In genomic region chr19:41136636-41137035, GRCh38 we compare ENCODE assay signal across 21 cellular contexts. TPM values are rescaled to one million over a fixed set of nuclear protein-coding genes. Genes with fewer than 3 reads are reported as not detected.
DNase-seq lines count a peak whose midpoint lies in the region; ATAC-seq and TF ChIP-seq lines count a peak whose summit lies in the region.
"Had no signal": no experiment of that assay in that cellular context is flagged by ENCODE, and none has a peak within 500 bp of the region (broad histone marks: within the 10 kb centered on the region; RNA-seq: fewer than 3 reads in every experiment).

No MANE protein-coding gene starts in this region.

- no peak overlapping the region for H3K27ac Mint-ChIP-seq in T-helper 2 cell treated with Interferon-gamma antibody and Interleukin-4, amounts not matched to agents 5 μg/mL and 100 μg/mL, for 36 hours
- H3K27ac Mint-ChIP-seq in glutamatergic neuron (ENCODE audit: unreplicated experiment), result no peak overlapping the region
- no peak overlapping the region for H3K27ac Mint-ChIP-seq in chondrocyte (ENCODE audit: unreplicated experiment)

- WGBS in HUES64, result 96% methylated on average over 14 of the region's 14 CpGs
- no CpG with 5 or more reads among the region's 14 CpGs for WGBS in neuronal stem cell (ENCODE audit: extremely low coverage in 2 of 2, insufficient read length in 2 of 2, insufficient replicate concordance in 1 of 2), 2 donors

- H2AFZ ChIP-seq in neuronal stem cell (ENCODE audit: low read length), result no peak overlapping the region

- H3K18ac ChIP-seq in neuronal stem cell (ENCODE audit: low read length), result no peak overlapping the region

- H2BK12ac ChIP-seq in neuronal stem cell (ENCODE audit: low read length), result no peak overlapping the region

- no peak overlapping the region for H2BK5ac ChIP-seq in neuronal stem cell (ENCODE audit: low read length)

- no peak overlapping the region for H3K4ac ChIP-seq in neuronal stem cell (ENCODE audit: low read length)

- H3K14ac ChIP-seq in neuronal stem cell (ENCODE audit: low read length), result no peak overlapping the region

- H3K4me3 Mint-ChIP-seq in T-helper 2 cell treated with Interferon-gamma antibody and Interleukin-4, amounts not matched to agents 5 μg/mL and 100 μg/mL, for 36 hours, result peak overlapping the region; percentile 69
- H3K4me3 Mint-ChIP-seq in glutamatergic neuron (ENCODE audit: unreplicated experiment), result peak overlapping the region; percentile 64
- H3K4me3 Mint-ChIP-seq in chondrocyte (ENCODE audit: unreplicated experiment), result no peak overlapping the region

- no peak overlapping the region for H2BK120ac ChIP-seq in neuronal stem cell (ENCODE audit: low read depth, low read length)

- peaks cover 10% of the 10 kb centered on the region for H3K27me3 ChIP-seq in HUES64 (ENCODE audit: insufficient read depth, low read length)
- peaks cover 0 to 15% (median 3%) of the 10 kb centered on the region in 3 experiments for H3K27me3 ChIP-seq in neuronal stem cell (ENCODE audit: control insufficient read depth in 3 of 3, insufficient read depth in 3 of 3, low read depth in 1 of 3, low read length in 3 of 3)
- H3K27me3 ChIP-seq: BE2C, heart left ventricle, upper lobe of left lung had no signal

- H3K9me3 Mint-ChIP-seq in T-helper 2 cell treated with Interferon-gamma antibody and Interleukin-4, amounts not matched to agents 5 μg/mL and 100 μg/mL, for 36 hours, result no peaks in the 10 kb centered on the region
- H3K9me3 Mint-ChIP-seq in glutamatergic neuron (ENCODE audit: unreplicated experiment) (peaks cover 8% of the 10 kb centered on the region), chondrocyte (ENCODE audit: low read depth) (peaks cover 2% of the 10 kb centered on the region)

- peaks cover 26% of the 10 kb centered on the region for H3K27me3 Mint-ChIP-seq in T-helper 2 cell treated with Interferon-gamma antibody and Interleukin-4, amounts not matched to agents 5 μg/mL and 100 μg/mL, for 36 hours (ENCODE audit: low read depth)
- H3K27me3 Mint-ChIP-seq in glutamatergic neuron (ENCODE audit: unreplicated experiment), result peaks cover 9% of the 10 kb centered on the region
- peaks cover 13% of the 10 kb centered on the region for H3K27me3 Mint-ChIP-seq in chondrocyte (ENCODE audit: low read depth)

- no peaks in the 10 kb centered on the region for H3K9me3 ChIP-seq in HUES64 (ENCODE audit: insufficient read depth, low read depth, low read length)
- H3K9me3 ChIP-seq in neuronal stem cell (replicated peaks in 1 of 2; ENCODE audit: control insufficient read depth in 2 of 2, insufficient read depth in 1 of 2, low read depth in 1 of 2, low read length in 2 of 2), result no peaks in the 10 kb centered on the region
- H3K9me3 ChIP-seq: BE2C, heart left ventricle, upper lobe of left lung had no signal

- H3K23ac ChIP-seq in neuronal stem cell (ENCODE audit: low read depth, low read length, poor library complexity), result no peak overlapping the region

- DNase-seq in T-helper 2 cell treated with Interferon-gamma antibody and Interleukin-4, amounts not matched to agents 5 μg/mL and 100 μg/mL, for 36 hours (ENCODE audit: low spot score), result no peak
- DNase-seq in T-helper 2 cell (no peak), glutamatergic neuron (no peak), neuronal stem cell (ENCODE audit: low spot score) (no peak), chondrocyte (ENCODE audit: low spot score) (no peak)
- no peak for DNase-seq in activated CD4-positive, CD25-positive, alpha-beta regulatory T cell (lab: John Stamatoyannopoulos, UW)
- DNase-seq: BE2C; NCI-H82; SHP77; stimulated activated CD4-positive, alpha-beta T cell treated with anti-CD3 and anti-CD28 coated beads, Interleukin-1b, Interleukin-23, amount 100 ng/mL, for 48 hours; stimulated activated naive CD8-positive, alpha-beta T cell treated with anti-CD3 and anti-CD28 coated beads, Interleukin-15, Interleukin-2, amounts not matched to agents 100 U/mL and 50 U/mL, for 24 hours; WERI-Rb-1 had no signal

- TF ChIP-seq CTCF in glutamatergic neuron (IDR thresholded peaks at IDR 0.05; ENCODE audit: partially characterized antibody, unreplicated experiment), result no peak
- no peak for TF ChIP-seq CTCF in chondrocyte (IDR thresholded peaks at IDR 0.05)

- no peak overlapping the region for H2BK15ac ChIP-seq in neuronal stem cell (ENCODE audit: low read length)

- H3K4me1 ChIP-seq in HUES64 (ENCODE audit: insufficient read depth, low read length), result no peaks in the 10 kb centered on the region
- H3K4me1 ChIP-seq in neuronal stem cell (ENCODE audit: control insufficient read depth in 2 of 2, insufficient read depth in 1 of 2, low read depth in 1 of 2, low read length in 2 of 2), result no peaks in the 10 kb centered on the region
- H3K4me1 ChIP-seq: BE2C had no signal

- ATAC-seq in GM18520 (IDR thresholded peaks at IDR 0.05; ENCODE audit: unreplicated experiment), result no peak
- ATAC-seq: stimulated activated naive CD8-positive, alpha-beta T cell treated with anti-CD3 and anti-CD28 coated beads, Interleukin-15, Interleukin-2, amounts not matched to agents 100 U/mL and 50 U/mL, for 24 hours had no signal

- no peak overlapping the region for H4K91ac ChIP-seq in neuronal stem cell (ENCODE audit: low read depth, low read length, poor library complexity)

- H3K4me2 ChIP-seq in neuronal stem cell (ENCODE audit: insufficient read depth, low read length, poor library complexity, severe bottlenecking), result no peak overlapping the region

- no peaks in the 10 kb centered on the region for H3K36me3 Mint-ChIP-seq in T-helper 2 cell treated with Interferon-gamma antibody and Interleukin-4, amounts not matched to agents 5 μg/mL and 100 μg/mL, for 36 hours (ENCODE audit: low read depth)
- H3K36me3 Mint-ChIP-seq in glutamatergic neuron (ENCODE audit: unreplicated experiment), result no peaks in the 10 kb centered on the region
- H3K36me3 Mint-ChIP-seq in chondrocyte (ENCODE audit: low read depth), result no peaks in the 10 kb centered on the region

- peaks cover 5% of the 10 kb centered on the region for H3K4me1 Mint-ChIP-seq in T-helper 2 cell treated with Interferon-gamma antibody and Interleukin-4, amounts not matched to agents 5 μg/mL and 100 μg/mL, for 36 hours (ENCODE audit: low read depth)
- H3K4me1 Mint-ChIP-seq in glutamatergic neuron (ENCODE audit: low read depth, unreplicated experiment) (no peaks in the 10 kb centered on the region), chondrocyte (ENCODE audit: low read depth) (peaks cover 15% of the 10 kb centered on the region)

- H4K8ac ChIP-seq in neuronal stem cell (ENCODE audit: low read depth, low read length), result no peak overlapping the region

- H3K4me3 ChIP-seq in HUES64 (ENCODE audit: low read length) (peak overlapping the region; percentile 65; the same call in 1 of the 2 replicates), neuronal stem cell (ENCODE audit: low read length in 2 of 2) (no peak overlapping the region)

- no peaks in the 10 kb centered on the region for H3K79me1 ChIP-seq in neuronal stem cell (ENCODE audit: low read depth, low read length)

- H3K36me3 ChIP-seq in HUES64 (ENCODE audit: insufficient read depth, low read length) (no peaks in the 10 kb centered on the region), neuronal stem cell (replicated peaks in 1 of 2; ENCODE audit: control insufficient read depth in 2 of 2, insufficient read depth in 2 of 2, low read length in 2 of 2) (no peaks in the 10 kb centered on the region)
- H3K36me3 ChIP-seq: BE2C, heart left ventricle, upper lobe of left lung, WERI-Rb-1 had no signal

- H2AK5ac ChIP-seq in neuronal stem cell (ENCODE audit: low read depth, low read length), result peak overlapping the region; percentile 47

- H3K27ac ChIP-seq in HUES64 (ENCODE audit: low read depth, low read length) (no peak overlapping the region), neuronal stem cell (replicated peaks; ENCODE audit: low read length) (no peak overlapping the region)
- H3K27ac ChIP-seq: WERI-Rb-1 had no signal

- H3K9ac ChIP-seq in HUES64 (ENCODE audit: low read depth, low read length) (no peak overlapping the region), neuronal stem cell (ENCODE audit: low read depth, low read length, poor library complexity) (no peak overlapping the region)

RNA-seq across cellular contexts. Expression of gene CYP2F1, which starts 22.4 kb away (rescaled TPM):
- not detected for polyA plus RNA-seq in HUES64 (2013, experiment 1 of 2)
- 0.57 TPM for polyA plus RNA-seq in HUES64 (2013, experiment 2 of 2)
- not detected for total RNA-seq in glutamatergic neuron (ENCODE audit: unreplicated experiment)
- polyA plus RNA-seq in neuronal stem cell (2013, experiment 1 of 2), result not detected
- 0.03 TPM for polyA plus RNA-seq in neuronal stem cell (2013, experiment 2 of 2)
- not detected in 3 replicates for total RNA-seq in chondrocyte
- total RNA-seq: A172, fibroblast of lung, H4, heart left ventricle, lower leg skin, posterior vena cava had no signal
- polyA plus RNA-seq: fibroblast of lung, heart left ventricle had no signal

RNA-seq across cellular contexts. Expression of gene CYP2A13, which starts 48.4 kb away (rescaled TPM):
- 0.25 TPM for polyA plus RNA-seq in HUES64 (2013, experiment 1 of 2)
- polyA plus RNA-seq in HUES64 (2013, experiment 2 of 2), result 0.38 TPM
- total RNA-seq in glutamatergic neuron (ENCODE audit: unreplicated experiment) (not detected), chondrocyte (not detected in 3 replicates)
- polyA plus RNA-seq in neuronal stem cell (2013, experiment 1 of 2), result 0.03 TPM
- 0.03 TPM for polyA plus RNA-seq in neuronal stem cell (2013, experiment 2 of 2)
- total RNA-seq: A172, fibroblast of lung, H4, heart left ventricle, lower leg skin, posterior vena cava had no signal
- polyA plus RNA-seq: fibroblast of lung, heart left ventricle had no signal

RNA-seq across cellular contexts. Expression of gene CYP2S1, which starts 56.4 kb away (rescaled TPM):
- polyA plus RNA-seq in HUES64 (2013, experiment 1 of 2), result 96.5 TPM
- polyA plus RNA-seq in HUES64 (2013, experiment 2 of 2), result 84.7 TPM
- total RNA-seq in glutamatergic neuron (ENCODE audit: unreplicated experiment), result 6.0 TPM
- 8.6 TPM for polyA plus RNA-seq in neuronal stem cell (2013, experiment 1 of 2)
- 8.4 TPM for polyA plus RNA-seq in neuronal stem cell (2013, experiment 2 of 2)
- total RNA-seq in chondrocyte, result not detected in 3 replicates
